In the genomic region with DNA sequence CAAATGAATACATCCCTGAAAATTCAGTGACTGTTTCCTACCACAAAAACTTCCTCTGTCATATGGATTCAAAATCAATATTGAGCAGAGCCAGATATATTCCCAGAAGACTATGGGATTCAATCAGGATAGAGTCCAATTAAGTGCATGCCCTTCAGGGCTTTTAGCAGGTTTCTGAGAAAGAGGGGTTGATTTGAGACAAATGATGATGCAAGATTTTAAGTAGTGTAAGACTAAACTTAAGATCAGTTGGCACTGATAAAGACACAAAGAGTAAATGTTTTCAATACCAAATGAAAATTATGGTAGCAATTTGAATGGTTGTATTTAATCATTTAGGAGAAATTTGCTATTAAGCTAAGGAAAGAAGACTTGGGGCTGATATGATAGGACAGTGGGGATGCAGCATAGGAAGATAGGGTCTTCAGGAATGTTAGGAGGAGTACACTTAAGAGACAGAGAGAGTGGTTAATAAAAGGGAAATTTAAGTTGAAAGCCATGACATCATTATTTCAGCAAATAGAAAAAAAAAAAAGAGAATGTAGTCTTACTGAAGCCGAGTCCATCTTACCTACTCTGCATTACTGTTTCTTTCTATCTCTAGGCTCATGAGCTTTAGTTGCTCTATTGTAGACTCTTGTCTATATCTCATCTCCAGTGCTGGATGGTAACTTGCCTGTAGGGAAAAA, we compare ENCODE assay signal across 2 cellular contexts.
TF ChIP-seq lines count a peak whose summit lies in the region.

No MANE protein-coding gene starts in this region.

TF ChIP-seq in HepG2, 621 proteins besides CTCF, POLR2A, EP300 and RAD21:
- TF ChIP-seq SAP130 (CRISPR knock-in tag; IDR thresholded peaks at IDR 0.05; ENCODE audit: low read depth), result no peak
- TF ChIP-seq ATF7 (IDR thresholded peaks at IDR 0.05), result peak; percentile 74
- no peak for TF ChIP-seq ATF7 (CRISPR knock-in tag; IDR thresholded peaks at IDR 0.05)

TF ChIP-seq in IMR-90, 13 proteins besides CTCF, POLR2A, EP300 and RAD21:
- peak; percentile 4; the same call in 1 of the 2 replicates for TF ChIP-seq CEBPB (IDR thresholded peaks at IDR 0.05; ENCODE audit: low read depth, low read length)
- TF ChIP-seq RCOR1 (IDR thresholded peaks at IDR 0.05; ENCODE audit: insufficient replicate concordance, low read length), result no peak
